Comparison of ENCODE assay signal across 11 cellular contexts in genomic region chr13:71218960-71219359, GRCh38.
DNase-seq lines count a peak whose midpoint lies in the region; ATAC-seq and TF ChIP-seq lines count a peak whose summit lies in the region.
"Had no signal": no experiment of that assay in that cellular context is flagged by ENCODE, and none has a peak within 500 bp of the region (broad histone marks: within the 10 kb centered on the region; RNA-seq: fewer than 3 reads in every experiment).

No MANE protein-coding gene starts in this region.

- ATAC-seq in DND-41 (ENCODE audit: insufficient read depth, low read depth) (no peak), PC-3 (peak; percentile 91), HG02981 (IDR thresholded peaks at IDR 0.05; ENCODE audit: unreplicated experiment) (no peak), GM21528 (IDR thresholded peaks at IDR 0.05; ENCODE audit: low FRiP score, unreplicated experiment) (no peak)

- H3K36me3 ChIP-seq in DND-41 (ENCODE audit: insufficient read depth, low read length) (no peaks in the 10 kb centered on the region), PC-3 (ENCODE audit: low read depth, low read length) (no peaks in the 10 kb centered on the region), osteoblast (ENCODE audit: insufficient read depth, low read length) (no peaks in the 10 kb centered on the region)

- CTCF ChIA-PET in HEK293T (lab: Yijun Ruan, JAX): no interaction called here
- CTCF ChIA-PET in PC-3 (lab: Charles Lee): no interaction called here

- DNase-seq in DND-41 (no peak), HEK293T (ENCODE audit: extremely low spot score) (peak; percentile 60), PC-3 (peak; percentile 48), iPS-NIHi11 (ENCODE audit: low spot score) (peak; percentile 32), osteoblast (ENCODE audit: insufficient read length, low spot score, missing footprints) (no peak), HCEC 1CT (no peak)
- DNase-seq: midbrain, substantia nigra had no signal

- H3K4me3 ChIP-seq in DND-41 (ENCODE audit: low read depth in 1 of 2, low read length in 2 of 2): no peak overlapping the region
- no peak overlapping the region for H3K4me3 ChIP-seq in PC-3 (ENCODE audit: low read length)
- no peak overlapping the region for H3K4me3 ChIP-seq in osteoblast (ENCODE audit: insufficient read depth, low read length)

- H3K4me2 ChIP-seq in DND-41 (ENCODE audit: insufficient read depth, low read length) (no peak overlapping the region), PC-3 (ENCODE audit: low read length) (no peak overlapping the region), osteoblast (ENCODE audit: insufficient read depth, low read length) (no peak overlapping the region)

- POLR2A ChIA-PET in HEK293T (lab: Yijun Ruan, JAX): no interaction called here
- POLR2A ChIA-PET in PC-3 (lab: Charles Lee; ENCODE audit: unreplicated experiment): no interaction called here

- no peaks in the 10 kb centered on the region for H3K9me3 ChIP-seq in DND-41 (ENCODE audit: insufficient read depth, low read length, severe bottlenecking)
- H3K9me3 ChIP-seq in PC-3 (ENCODE audit: low read length): no peaks in the 10 kb centered on the region
- no peaks in the 10 kb centered on the region for H3K9me3 ChIP-seq in osteoblast (ENCODE audit: low read depth, low read length)

- H4K20me1 ChIP-seq in DND-41 (ENCODE audit: insufficient read depth, low read length) (no peaks in the 10 kb centered on the region), PC-3 (ENCODE audit: low read length) (no peaks in the 10 kb centered on the region), osteoblast (ENCODE audit: insufficient read depth, low read length) (no peaks in the 10 kb centered on the region)

- H3K4me1 ChIP-seq in DND-41 (ENCODE audit: insufficient read depth, low read length) (no peaks in the 10 kb centered on the region), PC-3 (ENCODE audit: insufficient read depth, low read length) (no peaks in the 10 kb centered on the region), osteoblast (ENCODE audit: insufficient read depth, low read length) (no peaks in the 10 kb centered on the region)

- H3K27me3 ChIP-seq in DND-41 (ENCODE audit: insufficient read depth, low read length, poor library complexity) (no peaks in the 10 kb centered on the region), PC-3 (ENCODE audit: low read length) (no peaks in the 10 kb centered on the region), osteoblast (ENCODE audit: insufficient read depth, low read length) (no peaks in the 10 kb centered on the region)

- H2AFZ ChIP-seq in DND-41 (ENCODE audit: low read depth, low read length): no peak overlapping the region
- no peak overlapping the region for H2AFZ ChIP-seq in PC-3 (ENCODE audit: low read length)
- no peak overlapping the region for H2AFZ ChIP-seq in osteoblast (ENCODE audit: low read length)

- TF ChIP-seq CTCF in DND-41 (IDR thresholded peaks at IDR 0.05; ENCODE audit: borderline replicate concordance, extremely low read depth, low read length, poor library complexity, severe bottlenecking) (peak; percentile 23), PC-3 (conservative IDR thresholded peaks at IDR 0.05; ENCODE audit: low read depth, low read length) (peak; percentile 47), osteoblast (IDR thresholded peaks at IDR 0.05; ENCODE audit: extremely low read depth, low read depth, low read length) (no peak)

- BruUV-seq in PC-3 (replicated peaks; lab: Mats Ljungman, UMichigan): no TSS peak

- no peaks in the 10 kb centered on the region for H3K9me2 ChIP-seq in PC-3 (replicated peaks; ENCODE audit: low read length)

- H3K9ac ChIP-seq in DND-41 (ENCODE audit: low read depth, low read length): no peak overlapping the region
- H3K9ac ChIP-seq in PC-3 (ENCODE audit: low read length): no peak overlapping the region

- H3F3A ChIP-seq in PC-3 (ENCODE audit: low read length, unreplicated experiment): no peaks in the 10 kb centered on the region

- intact Hi-C loops in PC-3 (cut with micrococcal nuclease): loop anchor here (1.0 to 2.0 kb wide), 4 partner anchors 152 to 606 kb away; no protein-coding TSS in a partner anchor

- H3K79me2 ChIP-seq in DND-41 (ENCODE audit: insufficient read depth, low read length) (no peaks in the 10 kb centered on the region), PC-3 (ENCODE audit: low read length) (no peaks in the 10 kb centered on the region), osteoblast (ENCODE audit: insufficient read depth, low read length) (no peaks in the 10 kb centered on the region)

- no peak overlapping the region for H3K27ac ChIP-seq in DND-41 (ENCODE audit: low read length)
- no peak overlapping the region for H3K27ac ChIP-seq in PC-3 (ENCODE audit: low read length)
- no peak overlapping the region for H3K27ac ChIP-seq in osteoblast (ENCODE audit: low read depth, low read length)
- H3K27ac ChIP-seq: epithelial cell of prostate had no signal

TF ChIP-seq in HEK293T, 16 proteins besides CTCF, POLR2A, EP300 and RAD21:
- TF ChIP-seq HDGF (IDR thresholded peaks at IDR 0.05; ENCODE audit: borderline replicate concordance): no peak
- no peak for TF ChIP-seq ZNF384 (IDR thresholded peaks at IDR 0.05)
- no peak for TF ChIP-seq ARNT (IDR thresholded peaks at IDR 0.05)
- no peak for TF ChIP-seq BHLHE40 (IDR thresholded peaks at IDR 0.05; ENCODE audit: borderline replicate concordance)
- TF ChIP-seq NFRKB (IDR thresholded peaks at IDR 0.05): no peak
- TF ChIP-seq, protein P1, sequence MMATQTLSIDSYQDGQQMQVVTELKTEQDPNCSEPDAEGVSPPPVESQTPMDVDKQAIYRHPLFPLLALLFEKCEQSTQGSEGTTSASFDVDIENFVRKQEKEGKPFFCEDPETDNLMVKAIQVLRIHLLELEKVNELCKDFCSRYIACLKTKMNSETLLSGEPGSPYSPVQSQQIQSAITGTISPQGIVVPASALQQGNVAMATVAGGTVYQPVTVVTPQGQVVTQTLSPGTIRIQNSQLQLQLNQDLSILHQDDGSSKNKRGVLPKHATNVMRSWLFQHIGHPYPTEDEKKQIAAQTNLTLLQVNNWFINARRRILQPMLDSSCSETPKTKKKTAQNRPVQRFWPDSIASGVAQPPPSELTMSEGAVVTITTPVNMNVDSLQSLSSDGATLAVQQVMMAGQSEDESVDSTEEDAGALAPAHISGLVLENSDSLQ (IDR thresholded peaks at IDR 0.05): peak; percentile 62; the same call in 1 of the 2 replicates
TF ChIP-seq in HEK293T: peak in this region for 1.

Comparison
In these comparisons a context has a peak if more than half of its experiments do, and no peak if none do; other contexts are left out.
1. DNase-seq: peak in HEK293T (single experiment), PC-3 (single experiment) and iPS-NIHi11 (single experiment); none in DND-41 (single experiment), osteoblast (single experiment) and HCEC 1CT (single experiment).